In genomic region chr11:91639359-91639758, GRCh38 we compare ENCODE assay signal across 19 cellular contexts.
DNase-seq lines count a peak whose midpoint lies in the region; ATAC-seq, FAIRE-seq and TF ChIP-seq lines count a peak whose summit lies in the region.
"Had no signal": no experiment of that assay in that cellular context is flagged by ENCODE, and none has a peak within 500 bp of the region (broad histone marks: within the 10 kb centered on the region; RNA-seq: fewer than 3 reads in every experiment).

No MANE protein-coding gene starts in this region.

- H3K4me1 ChIP-seq in MM.1S (ENCODE audit: low read length), result peaks cover 11% of the 10 kb centered on the region
- no peaks in the 10 kb centered on the region for H3K4me1 ChIP-seq in GM12878 (ENCODE audit: control insufficient read depth, insufficient read depth, low read length)
- H3K4me1 ChIP-seq: Caco-2, HAP-1 had no signal

- no peaks in the 10 kb centered on the region for H3K9me2 ChIP-seq in MM.1S (replicated peaks; ENCODE audit: insufficient read depth, low read length)

- no peak for FAIRE-seq in GM12878 (lab: Jason Lieb, UNC)
- FAIRE-seq: G401.6, GM12891, H54 had no signal

- SMC1A ChIA-PET in GM12878 (lab: Charles Lee; ENCODE audit: uncharacterized antibody, unreplicated experiment), result interaction anchor here (0.6 to 1.0 kb wide), 3 partner anchors 20 to 122 kb away, joined by 3 read pairs; no protein-coding TSS in a partner anchor

- peaks cover 0 to 2% (median 0%) of the 10 kb centered on the region in 3 donors for H3K27me3 Mint-ChIP-seq in CD14-positive monocyte (ENCODE audit: low read depth in 3 of 3)
- H3K27me3 Mint-ChIP-seq: CD4-positive, CD25-positive, alpha-beta regulatory T cell had no signal

- TF ChIP-seq RAD21 in GM12878 (IDR thresholded peaks at IDR 0.05; ENCODE audit: insufficient read depth, low read depth, low read length), result no peak

- H3K27me3 ChIP-seq in MM.1S (replicated peaks; ENCODE audit: insufficient read depth, low read length) (no peaks in the 10 kb centered on the region), GM12878 (replicated peaks in 1 of 2; ENCODE audit: control insufficient read depth in 2 of 2, insufficient read depth in 2 of 2, low read length in 1 of 2) (no peaks in the 10 kb centered on the region)

- no peak for TF ChIP-seq POLR2A in GM12878 (IDR thresholded peaks at IDR 0.05; ENCODE audit: low read depth, low read length)

- H3K4me3 ChIP-seq in MM.1S (ENCODE audit: low read length) (no peak overlapping the region), GM12878 (no peak overlapping the region)
- H3K4me3 ChIP-seq: GM23248, HAP-1 had no signal

- POLR2A ChIA-PET in GM12878 (lab: Charles Lee), result interaction anchor here (0.6 kb wide), 1 partner anchor 30 kb away, joined by 4 read pairs; no protein-coding TSS in a partner anchor

- DNase-seq in MM.1S (peak; percentile 38), GM12878 (ENCODE audit: low read depth, low spot score) (no peak), CD14-positive monocyte (ENCODE audit: low spot score) (no peak), left lobe of liver (ENCODE audit: low spot score) (no peak)
- DNase-seq: C1 segment of cervical spinal cord; Caco-2; CD4-positive, CD25-positive, alpha-beta regulatory T cell; CD8-positive, alpha-beta T cell; DMS153; DND-41; GM23248; HFFc6 had no signal

- in situ Hi-C loops in GM12878 (cut with MboI), result no loop called here

- CTCF ChIA-PET in GM12878 (lab: Yijun Ruan, JAX), result interaction anchor here (1.4 kb wide), 1 partner anchor 22 kb away, joined by 3 read pairs; no protein-coding TSS in a partner anchor

- TF ChIP-seq EP300 in GM12878 (IDR thresholded peaks at IDR 0.05; ENCODE audit: borderline replicate concordance in 1 of 2, control insufficient read depth in 1 of 2, low read depth in 2 of 2, low read length in 2 of 2), result no peak

- H3K4me2 ChIP-seq in MM.1S (ENCODE audit: low read depth, low read length) (peak overlapping the region; percentile 21; the same call in 1 of the 2 replicates), GM12878 (ENCODE audit: control insufficient read depth, insufficient read depth) (no peak overlapping the region)

- H3K27ac ChIP-seq in MM.1S (ENCODE audit: low read length) (peak overlapping the region; percentile 27; the same call in 1 of the 2 replicates), GM12878 (ENCODE audit: control insufficient read depth, insufficient read depth) (no peak overlapping the region)
- H3K27ac ChIP-seq: GM23248 had no signal

- H3K36me3 Mint-ChIP-seq in CD14-positive monocyte, result no peaks in the 10 kb centered on the region
- H3K36me3 Mint-ChIP-seq: CD4-positive, CD25-positive, alpha-beta regulatory T cell; CD8-positive, alpha-beta T cell had no signal

- H4K20me1 ChIP-seq in MM.1S (ENCODE audit: insufficient read depth, low read length), result no peaks in the 10 kb centered on the region
- H4K20me1 ChIP-seq in GM12878 (ENCODE audit: control insufficient read depth, insufficient read depth), result no peaks in the 10 kb centered on the region

- H3F3A ChIP-seq in MM.1S (ENCODE audit: insufficient read depth, low read length), result peaks cover 5% of the 10 kb centered on the region; the same call in 1 of the 2 replicates

- RAD21 ChIA-PET in GM12878 (lab: Charles Lee; ENCODE audit: unreplicated experiment), result no interaction called here

- BruUV-seq in GM12878 (replicated peaks; lab: Mats Ljungman, UMichigan), result no TSS peak

- H3K79me2 ChIP-seq in MM.1S (ENCODE audit: low read length) (no peaks in the 10 kb centered on the region), GM12878 (ENCODE audit: control insufficient read depth, insufficient read depth, low read length) (no peaks in the 10 kb centered on the region)

- H3K9me3 ChIP-seq in MM.1S (replicated peaks; ENCODE audit: insufficient read depth, low read length) (no peaks in the 10 kb centered on the region), GM12878 (replicated peaks; ENCODE audit: control insufficient read depth, insufficient read depth, low read length) (no peaks in the 10 kb centered on the region)
- H3K9me3 ChIP-seq: Caco-2, HAP-1 had no signal

- peaks cover 0 to 4% (median 2%) of the 10 kb centered on the region in 7 donors for H3K9me3 Mint-ChIP-seq in CD14-positive monocyte

- no peaks in the 10 kb centered on the region for H3K36me3 ChIP-seq in MM.1S (replicated peaks; ENCODE audit: insufficient read depth, low read length)
- H3K36me3 ChIP-seq in GM12878 (ENCODE audit: control insufficient read depth in 2 of 2, insufficient read depth in 2 of 2, low read length in 1 of 2), result no peaks in the 10 kb centered on the region
- H3K36me3 ChIP-seq: HAP-1 had no signal

- ATAC-seq in GM21786 (IDR thresholded peaks at IDR 0.05; ENCODE audit: unreplicated experiment), result peak; percentile 38
- peak; percentile 53 for ATAC-seq in GM12878
- no peak for ATAC-seq in HG03135 (IDR thresholded peaks at IDR 0.05; ENCODE audit: unreplicated experiment)
- ATAC-seq in left lobe of liver, result no peak
- no peak for ATAC-seq in HG03039 (IDR thresholded peaks at IDR 0.05; ENCODE audit: unreplicated experiment)
- ATAC-seq: CD8-positive, alpha-beta T cell had no signal

- no peak overlapping the region for H3K27ac Mint-ChIP-seq in CD14-positive monocyte
- H3K27ac Mint-ChIP-seq: CD4-positive, CD25-positive, alpha-beta regulatory T cell; CD8-positive, alpha-beta T cell; HFFc6 had no signal

- WGBS in GM12878 (ENCODE audit: insufficient coverage, insufficient replicate concordance, low lambda C conversion rate, missing lambda C conversion rate), result 0% methylated on average over 2 of the region's 2 CpGs

- H3K4me3 Mint-ChIP-seq in CD14-positive monocyte, result no peak overlapping the region
- H3K4me3 Mint-ChIP-seq: CD4-positive, CD25-positive, alpha-beta regulatory T cell; CD8-positive, alpha-beta T cell; HFFc6 had no signal

- H3K4me1 Mint-ChIP-seq in CD14-positive monocyte, result no peaks in the 10 kb centered on the region
- H3K4me1 Mint-ChIP-seq: CD4-positive, CD25-positive, alpha-beta regulatory T cell had no signal

- no peak for TF ChIP-seq CTCF in MM.1S (IDR thresholded peaks at IDR 0.05; ENCODE audit: low read length)
- no peak for TF ChIP-seq CTCF in GM12878 (IDR thresholded peaks at IDR 0.05 in 2 of 3, conservative IDR thresholded peaks at IDR 0.05 in 1 of 3; ENCODE audit: control insufficient read depth in 2 of 3, extremely low read depth in 1 of 3, insufficient read depth in 1 of 3, low read depth in 3 of 3, low read length in 3 of 3)
- TF ChIP-seq CTCF in CD14-positive monocyte (IDR thresholded peaks at IDR 0.05), result no peak

- H2AFZ ChIP-seq in MM.1S (ENCODE audit: low read length) (no peak overlapping the region), GM12878 (ENCODE audit: control insufficient read depth, low read depth, low read length) (no peak overlapping the region)
- H2AFZ ChIP-seq: GM23248 had no signal

- intact Hi-C loops in GM12878 (cut with micrococcal nuclease; ENCODE audit: unreplicated experiment) (no loop called here), CD14-positive monocyte (cut with micrococcal nuclease) (no loop called here)

- no peak overlapping the region for H3K9ac ChIP-seq in MM.1S (ENCODE audit: low read length)
- no peak overlapping the region for H3K9ac ChIP-seq in GM12878 (ENCODE audit: control insufficient read depth, insufficient read depth, low read length)
- H3K9ac ChIP-seq: GM23248 had no signal

TF ChIP-seq in GM12878, 131 proteins besides CTCF, POLR2A, EP300 and RAD21 (continues in another document):
- TF ChIP-seq TCF7 (IDR thresholded peaks at IDR 0.05; ENCODE audit: borderline replicate concordance) (no peak), BRCA1 (IDR thresholded peaks at IDR 0.05; ENCODE audit: low read depth, low read length) (no peak), ZBTB33 (IDR thresholded peaks at IDR 0.05) (no peak), MAX (IDR thresholded peaks at IDR 0.05; ENCODE audit: low read depth, low read length) (no peak), SMAD5 (IDR thresholded peaks at IDR 0.05; ENCODE audit: low read depth) (no peak), CHD2 (IDR thresholded peaks at IDR 0.05; ENCODE audit: borderline replicate concordance, low read depth, low read length) (no peak), DPF2 (IDR thresholded peaks at IDR 0.05) (no peak)

Comparison
In these comparisons a context has a peak if more than half of its experiments do, and no peak if none do; other contexts are left out.
1. ATAC-seq: peak in GM21786 (single experiment) and GM12878 (single experiment); none in HG03135 (single experiment), left lobe of liver (single experiment) and HG03039 (single experiment).